11 cellular contexts compared by ENCODE assay signal in the genomic region with DNA sequence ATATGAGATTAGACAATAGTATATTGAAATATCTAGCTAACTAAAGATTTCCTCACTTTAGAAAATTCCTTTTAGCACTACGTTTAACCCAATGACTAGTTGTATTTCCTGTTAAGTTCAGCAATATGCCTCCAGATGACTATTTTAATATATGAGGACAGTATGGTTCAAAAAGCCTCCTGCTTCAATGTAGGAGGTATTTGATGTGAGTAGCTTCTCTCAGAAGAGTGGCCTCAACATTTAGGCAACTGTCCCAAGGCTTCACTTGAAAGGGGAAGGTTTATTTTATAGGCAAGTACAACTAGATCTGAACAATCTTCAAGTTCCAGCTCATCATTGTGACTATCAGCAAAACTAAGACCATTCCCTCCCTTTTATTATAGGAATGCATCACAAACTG. TPM values are rescaled to one million over a fixed set of nuclear protein-coding genes. Genes with fewer than 3 reads are reported as not detected.
DNase-seq lines count a peak whose midpoint lies in the region; ATAC-seq, FAIRE-seq and TF ChIP-seq lines count a peak whose summit lies in the region.
"Had no signal": no experiment of that assay in that cellular context is flagged by ENCODE, and none has a peak within 500 bp of the region (broad histone marks: within the 10 kb centered on the region; RNA-seq: fewer than 3 reads in every experiment).

No MANE protein-coding gene starts in this region.

- H3K27me3 ChIP-seq in Panc1 (ENCODE audit: control insufficient read depth, insufficient read depth, low read length) (no peaks in the 10 kb centered on the region), hepatocyte (peaks cover 10% of the 10 kb centered on the region), smooth muscle cell (ENCODE audit: low read depth) (no peaks in the 10 kb centered on the region)

- no peaks in the 10 kb centered on the region; the same call in 1 of the 2 replicates for H3K36me3 ChIP-seq in Panc1 (ENCODE audit: control insufficient read depth, insufficient read depth, low read length)
- no peaks in the 10 kb centered on the region for H3K36me3 ChIP-seq in hepatocyte (replicated peaks; ENCODE audit: insufficient read depth, low read depth)
- no peaks in the 10 kb centered on the region for H3K36me3 ChIP-seq in smooth muscle cell (ENCODE audit: low read depth)

- in situ Hi-C loops in Panc1 (cut with HindIII; ENCODE audit: low pct_unique_long_range_greater_than_20kb, low sequenced_read_pairs) (no loop called here), G401 (cut with HindIII; ENCODE audit: low sequenced_read_pairs) (no loop called here)

- peak overlapping the region; percentile 46; the same call in 1 of the 2 replicates for H3K27ac ChIP-seq in Panc1 (ENCODE audit: low read length)
- no peak overlapping the region for H3K27ac ChIP-seq in hepatocyte
- no peak overlapping the region for H3K27ac ChIP-seq in smooth muscle cell (ENCODE audit: low read depth)

- no peaks in the 10 kb centered on the region for H3F3A ChIP-seq in smooth muscle cell (ENCODE audit: low read depth)

- H3K4me1 ChIP-seq in Panc1 (ENCODE audit: control insufficient read depth, insufficient read depth, low read length) (peaks cover 37% of the 10 kb centered on the region), hepatocyte (ENCODE audit: insufficient read depth) (no peaks in the 10 kb centered on the region), smooth muscle cell (ENCODE audit: low read depth) (no peaks in the 10 kb centered on the region)

- intact Hi-C loops in Panc1 (cut with micrococcal nuclease; ENCODE audit: unreplicated experiment), result loop anchor here (10.0 kb wide), 1 partner anchor 1380 kb away; no protein-coding TSS in a partner anchor

- no peak overlapping the region for H3K4me3 ChIP-seq in Panc1 (ENCODE audit: low read depth in 2 of 2, low read length in 2 of 2)
- no peak overlapping the region for H3K4me3 ChIP-seq in hepatocyte
- H3K4me3 ChIP-seq in smooth muscle cell, result peak overlapping the region; percentile 79

- no TSS peak for BruUV-seq in Panc1 (replicated peaks; lab: Mats Ljungman, UMichigan)

- POLR2A ChIA-PET in Panc1 (lab: Charles Lee), result interaction anchor here (0.7 kb wide), 1 partner anchor 1644 kb away, joined by 6 read pairs; a partner anchor contains a TSS

- ATAC-seq in Panc1, result no peak
- ATAC-seq: activated T-cell treated with anti-CD3 and anti-CD28 coated beads, Interleukin-2, amount 50 U/mL, for 4 hours; CD8-positive, alpha-beta T cell had no signal

- FAIRE-seq in GM12892 (lab: Jason Lieb, UNC), result peak; percentile 79

- CTCF ChIA-PET in Panc1 (lab: Charles Lee), result interaction anchor here (0.7 kb wide), 1 partner anchor 155 kb away, joined by 3 read pairs; no protein-coding TSS in a partner anchor

- WGBS in hepatocyte (ENCODE audit: low lambda C conversion rate, missing lambda C conversion rate), result 69% methylated on average over 1 of the region's 1 CpG
- 49% methylated on average over 1 of the region's 1 CpG for WGBS in smooth muscle cell (ENCODE audit: low lambda C conversion rate)

- no peaks in the 10 kb centered on the region for H3K9me3 ChIP-seq in Panc1 (ENCODE audit: control insufficient read depth, insufficient read depth, low read depth, low read length)
- H3K9me3 ChIP-seq in hepatocyte (ENCODE audit: low read depth), result no peaks in the 10 kb centered on the region
- H3K9me3 ChIP-seq in smooth muscle cell (replicated peaks; ENCODE audit: low read depth), result no peaks in the 10 kb centered on the region

- no peaks in the 10 kb centered on the region for H3K79me2 ChIP-seq in hepatocyte
- H3K79me2 ChIP-seq in smooth muscle cell (ENCODE audit: low read depth), result no peaks in the 10 kb centered on the region

- no peak overlapping the region for H2AFZ ChIP-seq in hepatocyte
- no peak overlapping the region for H2AFZ ChIP-seq in smooth muscle cell (ENCODE audit: low read depth)

- no peak for DNase-seq in GM12892 (ENCODE audit: insufficient read length)
- DNase-seq in Panc1 (ENCODE audit: low read depth, low spot score), result no peak
- no peak for DNase-seq in hepatocyte (ENCODE audit: low spot score)
- no peak for DNase-seq in smooth muscle cell (lab: John Stamatoyannopoulos, UW; ENCODE audit: unreplicated experiment)
- DNase-seq in H4 (ENCODE audit: low spot score), result no peak
- DNase-seq in SHP77 treated with DMSO at 0.1 percent for 48 hours (lab: John Stamatoyannopoulos, UW), result no peak
- DNase-seq in NCI-H2196 treated with DMSO at 0.1 percent for 48 hours (lab: John Stamatoyannopoulos, UW; ENCODE audit: unreplicated experiment), result no peak
- DNase-seq in G401 (ENCODE audit: low spot score), result no peak
- DNase-seq: activated T-cell treated with anti-CD3 and anti-CD28 coated beads, Interleukin-2, amount 50 U/mL, for 4 hours; CD8-positive, alpha-beta T cell; NCI-H1417 treated with DMSO at 0.1 percent for 48 hours had no signal

- H3K4me2 ChIP-seq in hepatocyte, result peak overlapping the region; percentile 86
- H3K4me2 ChIP-seq in smooth muscle cell, result peak overlapping the region; percentile 94

- TF ChIP-seq CTCF in Panc1 (IDR thresholded peaks at IDR 0.05) (no peak), hepatocyte (IDR thresholded peaks at IDR 0.05; ENCODE audit: poor library complexity) (no peak), smooth muscle cell (IDR thresholded peaks at IDR 0.05; ENCODE audit: borderline replicate concordance, insufficient read depth, poor library complexity, severe bottlenecking) (no peak)

- no peak overlapping the region for H3K9ac ChIP-seq in smooth muscle cell (ENCODE audit: low read depth)

- TF ChIP-seq POLR2A in GM12892 (IDR thresholded peaks at IDR 0.05; ENCODE audit: low read depth, low read length), result no peak

- H3K9me2 ChIP-seq in hepatocyte (replicated peaks; ENCODE audit: insufficient read depth), result no peaks in the 10 kb centered on the region

- H4K20me1 ChIP-seq in hepatocyte (ENCODE audit: insufficient read depth, poor library complexity, severe bottlenecking) (no peaks in the 10 kb centered on the region), smooth muscle cell (ENCODE audit: low read depth) (no peaks in the 10 kb centered on the region)

RNA-seq across cellular contexts. Expression of a gene that starts 2.1 kb away (rescaled TPM):
- 207 TPM for polyA plus RNA-seq in GM12892 (2012; ENCODE audit: missing spikeins)
- total RNA-seq in Panc1 (2021; ENCODE audit: unreplicated experiment) (9.9 TPM), hepatocyte (11.0 and 14.6 TPM in 2 replicates), smooth muscle cell (10.7 and 14.0 TPM in 2 replicates)
- 6.6 TPM for polyA plus RNA-seq in Panc1 (2012; ENCODE audit: insufficient read length)
- polyA plus RNA-seq in hepatocyte (5.9 and 6.0 TPM in 2 replicates), smooth muscle cell (8.1 and 11.4 TPM in 2 replicates)
- total RNA-seq in H4 (2014; rRNA removed; shearing (Covaris generic)), result 7.5 and 8.3 TPM in 2 replicates
- 0.43 TPM in 1 of 2 replicates, not detected in the other for total RNA-seq in G401 (2014; rRNA removed; shearing (Covaris generic))
